18 cellular contexts compared by ENCODE assay signal in the genomic region with DNA sequence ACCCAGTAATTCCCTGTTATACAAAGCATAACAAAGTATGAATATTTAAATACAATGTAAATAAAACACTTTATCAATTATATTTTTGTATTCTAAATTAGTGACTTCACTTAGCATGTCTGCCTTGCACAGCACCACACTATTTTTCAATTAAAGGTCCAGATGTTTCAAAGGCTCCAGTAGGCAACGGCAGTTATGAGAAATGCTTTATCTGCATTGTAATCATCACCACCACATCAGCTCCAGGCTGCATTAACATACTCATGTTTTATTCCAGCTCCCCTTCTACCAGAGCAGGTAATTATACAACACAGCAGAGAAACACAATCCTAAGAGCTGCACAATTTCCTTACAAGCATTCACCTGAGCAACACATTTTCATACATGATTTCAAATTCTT.
DNase-seq lines count a peak whose midpoint lies in the region; TF ChIP-seq lines count a peak whose summit lies in the region.
"Had no signal": no experiment of that assay in that cellular context is flagged by ENCODE, and none has a peak within 500 bp of the region (broad histone marks: within the 10 kb centered on the region; RNA-seq: fewer than 3 reads in every experiment).

No MANE protein-coding gene starts in this region.

- POLR2A ChIA-PET in SK-N-SH (lab: Yijun Ruan, JAX): no interaction called here

- 14% methylated on average over 1 of the region's 1 CpG for WGBS in SK-N-SH (ENCODE audit: low lambda C conversion rate)
- 57% methylated on average over 1 of the region's 1 CpG for WGBS in hepatocyte (ENCODE audit: low lambda C conversion rate, missing lambda C conversion rate)

- peak overlapping the region in 1 of 2 experiments; percentile 88; a peak in 2 of 4 replicates for H3K27ac ChIP-seq in SK-N-SH (ENCODE audit: low read depth in 2 of 2, low read length in 1 of 2)
- no peak overlapping the region for H3K27ac ChIP-seq in hepatocyte
- H3K27ac ChIP-seq: 22Rv1, A549, BLaER1 had no signal

- peaks cover 23% of the 10 kb centered on the region for H3K79me2 ChIP-seq in Loucy (ENCODE audit: insufficient read depth, low read length)
- H3K79me2 ChIP-seq in SK-N-SH (ENCODE audit: insufficient read depth): peaks cover 74% of the 10 kb centered on the region
- H3K79me2 ChIP-seq in hepatocyte: peaks cover 41% of the 10 kb centered on the region

- H3K27me3 ChIP-seq in Loucy (ENCODE audit: insufficient read depth, low read length, poor library complexity, severe bottlenecking): no peaks in the 10 kb centered on the region
- H3K27me3 ChIP-seq in SK-N-SH (ENCODE audit: insufficient read depth): no peaks in the 10 kb centered on the region
- H3K27me3 ChIP-seq in hepatocyte: no peaks in the 10 kb centered on the region
- H3K27me3 ChIP-seq: BLaER1 had no signal

- TF ChIP-seq CTCF in Loucy (conservative IDR thresholded peaks at IDR 0.05; ENCODE audit: low read length) (no peak), SK-N-SH (IDR thresholded peaks at IDR 0.05) (no peak), hepatocyte (IDR thresholded peaks at IDR 0.05; ENCODE audit: poor library complexity) (no peak), type B pancreatic cell (conservative IDR thresholded peaks at IDR 0.05) (no peak)

- no peak overlapping the region for H2AFZ ChIP-seq in Loucy (ENCODE audit: low read length)
- no peak overlapping the region for H2AFZ ChIP-seq in SK-N-SH (ENCODE audit: low read depth)
- H2AFZ ChIP-seq in hepatocyte: no peak overlapping the region

- TF ChIP-seq EP300 in SK-N-SH (IDR thresholded peaks at IDR 0.05; ENCODE audit: borderline replicate concordance in 1 of 2, low read depth in 1 of 2, low read length in 1 of 2): peak; percentile 18 to 89; a peak in 3 of 4 replicates

- H3K4me1 ChIP-seq in Loucy (ENCODE audit: insufficient read depth, low read length, poor library complexity, severe bottlenecking) (peaks cover 47% of the 10 kb centered on the region), SK-N-SH (ENCODE audit: control insufficient read depth in 1 of 2, insufficient read depth in 2 of 2, low read depth in 1 of 2, low read length in 1 of 2) (peaks cover 0 to 28% of the 10 kb centered on the region in 2 experiments; a peak in 2 of 4 replicates), hepatocyte (ENCODE audit: insufficient read depth) (peaks cover 5% of the 10 kb centered on the region)
- H3K4me1 ChIP-seq: HAP-1 had no signal

- H3K36me3 Mint-ChIP-seq in type B pancreatic cell: peaks cover 3% of the 10 kb centered on the region

- H3K36me3 ChIP-seq in Loucy (ENCODE audit: insufficient read depth, low read length): no peaks in the 10 kb centered on the region
- no peaks in the 10 kb centered on the region for H3K36me3 ChIP-seq in SK-N-SH (replicated peaks in 1 of 2; ENCODE audit: control insufficient read depth in 1 of 2, insufficient read depth in 2 of 2, low read length in 1 of 2)
- H3K36me3 ChIP-seq in hepatocyte (replicated peaks; ENCODE audit: insufficient read depth, low read depth): no peaks in the 10 kb centered on the region
- H3K36me3 ChIP-seq: HAP-1 had no signal

- H3K27ac Mint-ChIP-seq in type B pancreatic cell: no peak overlapping the region
- H3K27ac Mint-ChIP-seq: CD14-positive monocyte; CD4-positive, alpha-beta memory T cell had no signal

- H3F3A ChIP-seq in Loucy (ENCODE audit: low read depth) (0 out of 2 replicates have a peak, but pooled peaks cover 4% of the 10 kb centered on the region), SK-N-SH (replicated peaks; ENCODE audit: insufficient read depth) (no peaks in the 10 kb centered on the region)

- no peak overlapping the region for H3K4me3 ChIP-seq in Loucy (ENCODE audit: low read length, poor library complexity, severe bottlenecking)
- no peak overlapping the region for H3K4me3 ChIP-seq in SK-N-SH (ENCODE audit: low read depth in 2 of 2, low read length in 1 of 2)
- no peak overlapping the region for H3K4me3 ChIP-seq in hepatocyte
- H3K4me3 ChIP-seq: A549, BLaER1, GM12878, HAP-1 had no signal

- CTCF ChIA-PET in SK-N-SH (lab: Yijun Ruan, JAX): interaction anchor here (0.9 kb wide), 1 partner anchor 45 kb away, joined by 3 read pairs; no protein-coding TSS in a partner anchor

- no peaks in the 10 kb centered on the region for H3K27me3 Mint-ChIP-seq in type B pancreatic cell
- H3K27me3 Mint-ChIP-seq: CD4-positive, alpha-beta memory T cell had no signal

- H3K9me2 ChIP-seq in Loucy (replicated peaks; ENCODE audit: low read depth, low read length) (no peaks in the 10 kb centered on the region), SK-N-SH (no peaks in the 10 kb centered on the region), hepatocyte (replicated peaks; ENCODE audit: insufficient read depth) (no peaks in the 10 kb centered on the region)

- H3K4me3 Mint-ChIP-seq in type B pancreatic cell: no peak overlapping the region
- H3K4me3 Mint-ChIP-seq: CD14-positive monocyte; CD4-positive, alpha-beta memory T cell had no signal

- 0 out of 2 replicates have a peak, but pooled peaks have one; percentile 25 for TF ChIP-seq RAD21 in SK-N-SH (IDR thresholded peaks at IDR 0.05; ENCODE audit: low read length)

- peak overlapping the region; percentile 20 for H3K9ac ChIP-seq in Loucy (ENCODE audit: low read depth, low read length, poor library complexity, severe bottlenecking)
- H3K9ac ChIP-seq in SK-N-SH: no peak overlapping the region
- H3K9ac ChIP-seq: BLaER1 had no signal

- H3K4me2 ChIP-seq in Loucy (ENCODE audit: low read depth, low read length, poor library complexity, severe bottlenecking) (peak overlapping the region; percentile 6), SK-N-SH (no peak overlapping the region), hepatocyte (peak overlapping the region; percentile 45)
- H3K4me2 ChIP-seq: A549, BLaER1 had no signal

- peaks cover 13% of the 10 kb centered on the region for H3K4me1 Mint-ChIP-seq in type B pancreatic cell (ENCODE audit: unreplicated experiment)
- H3K4me1 Mint-ChIP-seq: CD14-positive monocyte had no signal

- H3K9me3 Mint-ChIP-seq in type B pancreatic cell: no peaks in the 10 kb centered on the region
- H3K9me3 Mint-ChIP-seq: CD4-positive, alpha-beta memory T cell had no signal

- no peaks in the 10 kb centered on the region for H3K9me3 ChIP-seq in Loucy (ENCODE audit: insufficient read depth, low read depth, low read length)
- H3K9me3 ChIP-seq in SK-N-SH: no peaks in the 10 kb centered on the region
- no peaks in the 10 kb centered on the region for H3K9me3 ChIP-seq in hepatocyte (ENCODE audit: low read depth)
- H3K9me3 ChIP-seq: A549, BLaER1, HAP-1 had no signal

- no peaks in the 10 kb centered on the region for H4K20me1 ChIP-seq in Loucy (ENCODE audit: insufficient read depth, low read length, poor library complexity, severe bottlenecking)
- H4K20me1 ChIP-seq in SK-N-SH (ENCODE audit: insufficient read depth): peaks cover 13% of the 10 kb centered on the region; the same call in 1 of the 2 replicates
- H4K20me1 ChIP-seq in hepatocyte (ENCODE audit: insufficient read depth, poor library complexity, severe bottlenecking): peaks cover 11% of the 10 kb centered on the region

- DNase-seq in NCI-H2171 treated with DMSO at 0.1 percent for 48 hours (lab: John Stamatoyannopoulos, UW) (peak; percentile 4), NCI-H2171 (lab: John Stamatoyannopoulos, UW) (no peak), SK-N-SH (peak; percentile 66), hepatocyte (ENCODE audit: low spot score) (no peak), foreskin melanocyte (no peak), type B pancreatic cell (ENCODE audit: extremely low spot score, unreplicated experiment) (no peak), activated T-cell treated with anti-CD3 and anti-CD28 coated beads for 4 hours (no peak)
- DNase-seq: CD4-positive, alpha-beta memory T cell; DMS53; DND-41; EL had no signal

TF ChIP-seq in SK-N-SH, 30 proteins besides CTCF, POLR2A, EP300 and RAD21 (continues in another document):
- TF ChIP-seq TAF1 (IDR thresholded peaks at IDR 0.05; ENCODE audit: borderline replicate concordance, low read depth, low read length) (no peak), TCF12 (IDR thresholded peaks at IDR 0.05) (peak; percentile 45; the same call in 1 of the 2 replicates), CHD2 (IDR thresholded peaks at IDR 0.05; ENCODE audit: low read length, partially characterized antibody) (peak; percentile 65), MXI1 (IDR thresholded peaks at IDR 0.05; ENCODE audit: low read depth, low read length) (peak; percentile 69; the same call in 1 of the 2 replicates), USF2 (IDR thresholded peaks at IDR 0.05; ENCODE audit: borderline replicate concordance, low read depth, low read length) (no peak), FOXM1 (IDR thresholded peaks at IDR 0.05; ENCODE audit: low read depth) (no peak), SIN3A (IDR thresholded peaks at IDR 0.05; ENCODE audit: borderline replicate concordance, low read depth, low read length) (no peak), EZH2phosphoT487 (IDR thresholded peaks at IDR 0.05; ENCODE audit: borderline replicate concordance, low read depth) (no peak), FOXJ3 (CRISPR knock-in tag; IDR thresholded peaks at IDR 0.05) (0 out of 2 replicates have a peak, but pooled peaks have one; percentile 50), JUND (IDR thresholded peaks at IDR 0.05) (no peak), POLR2AphosphoS5 (IDR thresholded peaks at IDR 0.05; ENCODE audit: low read depth, low read length) (no peak)
- TF ChIP-seq, protein P1, sequence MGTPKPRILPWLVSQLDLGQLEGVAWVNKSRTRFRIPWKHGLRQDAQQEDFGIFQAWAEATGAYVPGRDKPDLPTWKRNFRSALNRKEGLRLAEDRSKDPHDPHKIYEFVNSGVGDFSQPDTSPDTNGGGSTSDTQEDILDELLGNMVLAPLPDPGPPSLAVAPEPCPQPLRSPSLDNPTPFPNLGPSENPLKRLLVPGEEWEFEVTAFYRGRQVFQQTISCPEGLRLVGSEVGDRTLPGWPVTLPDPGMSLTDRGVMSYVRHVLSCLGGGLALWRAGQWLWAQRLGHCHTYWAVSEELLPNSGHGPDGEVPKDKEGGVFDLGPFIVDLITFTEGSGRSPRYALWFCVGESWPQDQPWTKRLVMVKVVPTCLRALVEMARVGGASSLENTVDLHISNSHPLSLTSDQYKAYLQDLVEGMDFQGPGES (IDR thresholded peaks at IDR 0.05; ENCODE audit: low read depth, low read length): no peak

Comparison
In these comparisons a context has a peak if more than half of its experiments do, and no peak if none do; other contexts are left out.
1. DNase-seq: peak in NCI-H2171 treated with DMSO at 0.1 percent for 48 hours (single experiment) and SK-N-SH (single experiment); none in NCI-H2171 (single experiment), hepatocyte (single experiment), foreskin melanocyte (single experiment), type B pancreatic cell (single experiment) and activated T-cell treated with anti-CD3 and anti-CD28 coated beads for 4 hours (single experiment).